9 cellular contexts compared by ENCODE assay signal in genomic region chr12:112013601-112014402, GRCh38. TPM values are rescaled to one million over a fixed set of nuclear protein-coding genes. Genes with fewer than 3 reads are reported as not detected.
DNase-seq lines count a peak whose midpoint lies in the region; ATAC-seq, FAIRE-seq and TF ChIP-seq lines count a peak whose summit lies in the region.
"Had no signal": no experiment of that assay in that cellular context is flagged by ENCODE, and none has a peak within 500 bp of the region (broad histone marks: within the 10 kb centered on the region; RNA-seq: fewer than 3 reads in every experiment).

No MANE protein-coding gene starts in this region.

- no peaks in the 10 kb centered on the region for H3K9me3 ChIP-seq in pancreas
- H3K9me3 ChIP-seq in tibial artery: no peaks in the 10 kb centered on the region

- peaks cover 44% of the 10 kb centered on the region for H3K4me1 Mint-ChIP-seq in Calu3 (ENCODE audit: low read depth, unreplicated experiment)
- peaks cover 64% of the 10 kb centered on the region for H3K4me1 Mint-ChIP-seq in activated naive CD4-positive, alpha-beta T cell treated with anti-CD3 and anti-CD28 coated beads, Interleukin-2, amount 10 ng/mL, durations not matched to agents 7 days and 5 days
- H3K4me1 Mint-ChIP-seq in glutamatergic neuron (ENCODE audit: low read depth, unreplicated experiment): peaks cover 24% of the 10 kb centered on the region

- H3K4me1 ChIP-seq in pancreas (peaks cover 0 to 26% (median 14%) of the 10 kb centered on the region in 3 donors), tibial artery (peaks cover 5 to 35% (median 25%) of the 10 kb centered on the region in 4 donors)

- no TSS peak for BruUV-seq in Calu3 (replicated peaks; lab: Mats Ljungman, UMichigan)

- ATAC-seq in GM21786 (IDR thresholded peaks at IDR 0.05; ENCODE audit: unreplicated experiment) (peak; percentile 3), pancreas (peak; percentile 50 to 66 (median 56))

- peak overlapping the region; percentile 84 to 93 (median 88) for H3K27ac ChIP-seq in pancreas
- H3K27ac ChIP-seq in tibial artery: peak overlapping the region; percentile 94 to 97

- H3K27me3 Mint-ChIP-seq in Calu3 (ENCODE audit: unreplicated experiment) (no peaks in the 10 kb centered on the region), glutamatergic neuron (ENCODE audit: unreplicated experiment) (peaks cover 11% of the 10 kb centered on the region)
- H3K27me3 Mint-ChIP-seq in activated naive CD4-positive, alpha-beta T cell treated with anti-CD3 and anti-CD28 coated beads, Interleukin-2, amount 10 ng/mL, durations not matched to agents 7 days and 5 days: no peaks in the 10 kb centered on the region

- peak overlapping the region; percentile 99 for H3K4me3 Mint-ChIP-seq in Calu3 (ENCODE audit: low read depth, unreplicated experiment)
- H3K4me3 Mint-ChIP-seq in activated naive CD4-positive, alpha-beta T cell treated with anti-CD3 and anti-CD28 coated beads, Interleukin-2, amount 10 ng/mL, durations not matched to agents 7 days and 5 days: peak overlapping the region; percentile 80
- peak overlapping the region; percentile 89 for H3K4me3 Mint-ChIP-seq in glutamatergic neuron (ENCODE audit: unreplicated experiment)

- peak; percentile 73 for DNase-seq in Calu3
- peak; percentile 91 for DNase-seq in LoVo (ENCODE audit: low spot score)
- DNase-seq in SIG-M5 (lab: John Stamatoyannopoulos, UW): peak; percentile 66
- DNase-seq in activated naive CD4-positive, alpha-beta T cell treated with anti-CD3 and anti-CD28 coated beads, Interleukin-2, amount 10 ng/mL, durations not matched to agents 7 days and 5 days: peak; percentile 82
- DNase-seq in glutamatergic neuron: peak; percentile 76
- DNase-seq in pancreas: peak; percentile 60 to 87 (median 76)
- DNase-seq in tibial artery: peak; percentile 37 to 72

- H3K36me3 Mint-ChIP-seq in Calu3 (ENCODE audit: insufficient read depth, unreplicated experiment) (peaks cover 71% of the 10 kb centered on the region), glutamatergic neuron (ENCODE audit: unreplicated experiment) (peaks cover 10% of the 10 kb centered on the region)
- peaks cover 60% of the 10 kb centered on the region for H3K36me3 Mint-ChIP-seq in activated naive CD4-positive, alpha-beta T cell treated with anti-CD3 and anti-CD28 coated beads, Interleukin-2, amount 10 ng/mL, durations not matched to agents 7 days and 5 days

- peak; percentile 1 for TF ChIP-seq CTCF in Calu3 (IDR thresholded peaks at IDR 0.05; ENCODE audit: unreplicated experiment)
- TF ChIP-seq CTCF in glutamatergic neuron (IDR thresholded peaks at IDR 0.05; ENCODE audit: partially characterized antibody, unreplicated experiment): peak; percentile 25
- TF ChIP-seq CTCF in pancreas (IDR thresholded peaks at IDR 0.05): peak in 1 of 4 donors; percentile 3
- no peak for TF ChIP-seq CTCF in tibial artery (IDR thresholded peaks at IDR 0.05)

- H3K27ac Mint-ChIP-seq in Calu3 (ENCODE audit: unreplicated experiment) (peak overlapping the region; percentile 93), glutamatergic neuron (ENCODE audit: unreplicated experiment) (peak overlapping the region; percentile 93)
- H3K27ac Mint-ChIP-seq in activated naive CD4-positive, alpha-beta T cell treated with anti-CD3 and anti-CD28 coated beads, Interleukin-2, amount 10 ng/mL, durations not matched to agents 7 days and 5 days: peak overlapping the region; percentile 92

- 1% methylated on average over 54 of the region's 54 CpGs for WGBS in pancreas, 2 donors

- no peaks in the 10 kb centered on the region for H3K27me3 ChIP-seq in pancreas
- no peaks in the 10 kb centered on the region for H3K27me3 ChIP-seq in tibial artery

- CTCF ChIA-PET in Calu3 (lab: Charles Lee): interaction anchor here (0.8 to 2.4 kb wide), 8 partner anchors 9 to 201 kb away, joined by 3 to 16 read pairs (median 4); no protein-coding TSS in a partner anchor
- CTCF ChIA-PET in activated naive CD4-positive, alpha-beta T cell treated with anti-CD3 and anti-CD28 coated beads, Interleukin-2, amount 10 ng/mL, durations not matched to agents 7 days and 5 days (lab: Charles Lee): interaction anchor here (0.8 to 4.0 kb wide), 22 partner anchors 10 to 373 kb away, joined by 3 to 65 read pairs (median 4); no protein-coding TSS in a partner anchor

- no peak for FAIRE-seq in pancreas (lab: Jason Lieb, UNC)
- FAIRE-seq: islet of Langerhans had no signal

- intact Hi-C loops in Calu3 (cut with micrococcal nuclease; ENCODE audit: unreplicated experiment) (loop anchor here (2.0 to 5.0 kb wide), 2 partner anchors 68 to 69 kb away; no protein-coding TSS in a partner anchor), pancreas (cut with DNase I) (no loop called here), tibial artery (cut with DNase I; ENCODE audit: low total_unique reads) (loop anchor here (5.0 kb wide), 2 partner anchors 77 to 172 kb away; partner anchors contain the start of gene MAPKAPK5)

- H3K9me3 Mint-ChIP-seq in Calu3 (ENCODE audit: low read depth, unreplicated experiment) (peaks cover 6% of the 10 kb centered on the region), glutamatergic neuron (ENCODE audit: unreplicated experiment) (peaks cover 7% of the 10 kb centered on the region)
- H3K9me3 Mint-ChIP-seq in activated naive CD4-positive, alpha-beta T cell treated with anti-CD3 and anti-CD28 coated beads, Interleukin-2, amount 10 ng/mL, durations not matched to agents 7 days and 5 days: peaks cover 4% of the 10 kb centered on the region

- H3K4me3 ChIP-seq in pancreas: peak overlapping the region; percentile 65 to 90 (median 84)
- H3K4me3 ChIP-seq in tibial artery: peak overlapping the region; percentile 72 to 86

- H3K36me3 ChIP-seq in pancreas: no peaks in the 10 kb centered on the region
- peaks cover 4 to 14% (median 6%) of the 10 kb centered on the region in 3 donors for H3K36me3 ChIP-seq in tibial artery

RNA-seq across cellular contexts. Expression of gene ERP29, which starts 0.6 kb away (rescaled TPM):
- total RNA-seq in Calu3 (2022) (162 and 165 TPM in 2 replicates), glutamatergic neuron (ENCODE audit: unreplicated experiment) (114 TPM), pancreas (10 to 100 TPM; 48.5 to 81.9 (median 66.2) TPM)
- polyA plus RNA-seq in pancreas: 100 to 1,000 TPM in 1 of 2 donors, 10 to 100 TPM in 1; 54.5 to 101 TPM

RNA-seq across cellular contexts. Expression of gene TMEM116, which starts 0.8 kb away (rescaled TPM):
- total RNA-seq in Calu3 (2022): 13.0 and 13.5 TPM in 2 replicates
- 9.7 TPM for total RNA-seq in glutamatergic neuron (ENCODE audit: unreplicated experiment)
- 1 to 10 TPM; 3.3 to 7.3 (median 4.2) TPM for total RNA-seq in pancreas
- 1 to 10 TPM; 2.5 to 5.3 TPM for polyA plus RNA-seq in pancreas

Comparison
In these comparisons a context has a peak if more than half of its experiments do, and no peak if none do; other contexts are left out.
1. Peak in every context shown above with its lines: DNase-seq, ATAC-seq, H3K4me3 ChIP-seq and H3K27ac ChIP-seq.
2. CTCF ChIP-seq: peak in Calu3 (single experiment) and glutamatergic neuron (single experiment); none in tibial artery (0 of 2).
3. intact Hi-C loops: an anchor here in Calu3 (2.0 to 5.0 kb wide) and tibial artery (5.0 kb wide); none called in pancreas.